In the genomic region with DNA sequence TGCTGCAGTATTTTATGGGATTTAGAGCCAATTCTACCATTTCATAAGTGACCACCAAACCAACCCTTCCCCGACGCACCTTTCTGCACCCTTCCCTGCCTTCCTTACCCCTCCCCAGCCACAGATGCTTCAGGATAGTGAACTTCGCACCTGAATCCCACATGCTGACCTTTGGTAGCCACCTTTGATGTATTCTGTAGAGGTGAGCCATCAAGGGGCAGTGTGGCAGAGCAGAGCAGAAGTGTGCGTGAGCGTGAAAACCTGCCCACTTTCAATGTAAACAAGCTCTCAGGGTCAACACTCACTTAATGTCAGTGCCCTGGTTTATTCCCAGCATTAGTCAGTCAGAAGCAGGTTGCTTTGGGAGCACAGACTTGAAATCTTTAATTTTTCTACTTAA, we compare ENCODE assay signal across 17 cellular contexts.
A peak's percentile ranks its signal among the peaks of the same experiment; 100 is the strongest.
DNase-seq lines count a peak whose midpoint lies in the region; ATAC-seq, FAIRE-seq and TF ChIP-seq lines count a peak whose summit lies in the region.
"Had no signal": no experiment of that assay in that cellular context is flagged by ENCODE, and none has a peak within 500 bp of the region (broad histone marks: within the 10 kb centered on the region; RNA-seq: fewer than 3 reads in every experiment).

No MANE protein-coding gene starts in this region.

- no peak overlapping the region for H3K18ac ChIP-seq in H1 (ENCODE audit: extremely low read depth, low read length)

- H3K27ac ChIP-seq in H1 (ENCODE audit: low read depth, low read length): no peak overlapping the region
- no peak overlapping the region for H3K27ac ChIP-seq in liver (ENCODE audit: low read depth in 1 of 2, low read length in 2 of 2)
- no peak overlapping the region for H3K27ac ChIP-seq in vagina
- no peak overlapping the region for H3K27ac ChIP-seq in Karpas-422 (ENCODE audit: low read length)
- H3K27ac ChIP-seq: 22Rv1; A549; BLaER1 treated with 17β-estradiol and CSF1 and Interleukin-3, amounts not matched to agents 10 nM and 100 nM had no signal

- no peaks in the 10 kb centered on the region for H3K79me1 ChIP-seq in H1 (ENCODE audit: low read depth, low read length)

- H4K5ac ChIP-seq in H1 (ENCODE audit: insufficient read length, low read depth, low read length): no peak overlapping the region

- H2BK15ac ChIP-seq in H1 (ENCODE audit: low read length): no peak overlapping the region

- no peaks in the 10 kb centered on the region for H3K9me2 ChIP-seq in Karpas-422 (replicated peaks; ENCODE audit: insufficient read depth, low read length)

- no peak overlapping the region for H4K91ac ChIP-seq in H1 (replicated peaks; ENCODE audit: insufficient read length, low read length)

- no peak overlapping the region for H2BK12ac ChIP-seq in H1 (ENCODE audit: low read depth, low read length)

- H3K56ac ChIP-seq in H1 (replicated peaks; ENCODE audit: insufficient read length, low read depth, low read length): no peak overlapping the region

- DNase-seq in NCI-H748 (lab: John Stamatoyannopoulos, UW; ENCODE audit: unreplicated experiment) (peak; percentile 28), NCI-H748 treated with DMSO at 0.1 percent for 48 hours (lab: John Stamatoyannopoulos, UW) (no peak), H1 (ENCODE audit: low read depth in 1 of 2, low spot score in 2 of 2) (no peak), vagina (ENCODE audit: extremely low spot score in 2 of 2) (no peak), Karpas-422 (no peak), BE2C (no peak)
- DNase-seq: Calu3; CD8-positive, alpha-beta T cell; HCEC 1CT had no signal

- H4K8ac ChIP-seq in H1 (ENCODE audit: extremely low read depth, insufficient read depth, low read length): no peak overlapping the region

- H3K4me1 ChIP-seq in H1 (replicated peaks in 1 of 4; ENCODE audit: control insufficient read depth in 3 of 4, insufficient read depth in 4 of 4, low read length in 3 of 4) (peaks cover 0 to 12% (median 1%) of the 10 kb centered on the region in 4 experiments; a peak in 2 of 7 replicates), liver (ENCODE audit: control insufficient read depth in 4 of 4, insufficient read depth in 4 of 4, low read length in 3 of 4) (peaks cover 0 to 3% (median 2%) of the 10 kb centered on the region in 4 donors), vagina (no peaks in the 10 kb centered on the region), Karpas-422 (ENCODE audit: low read length) (no peaks in the 10 kb centered on the region), BE2C (peaks cover 12% of the 10 kb centered on the region)
- H3K4me1 ChIP-seq: BLaER1 treated with 17β-estradiol and CSF1 and Interleukin-3, amounts not matched to agents 10 nM and 100 nM had no signal

- no peaks in the 10 kb centered on the region for H3K9me3 ChIP-seq in H1 (ENCODE audit: insufficient read depth in 2 of 2, low read depth in 1 of 2, low read length in 1 of 2)
- H3K9me3 ChIP-seq in liver (ENCODE audit: control insufficient read depth in 4 of 4, low read length in 3 of 4): no peaks in the 10 kb centered on the region
- no peaks in the 10 kb centered on the region for H3K9me3 ChIP-seq in vagina
- H3K9me3 ChIP-seq in Karpas-422 (ENCODE audit: low read length): no peaks in the 10 kb centered on the region
- H3K9me3 ChIP-seq in BE2C: no peaks in the 10 kb centered on the region
- H3K9me3 ChIP-seq: A549; BLaER1 treated with 17β-estradiol and CSF1 and Interleukin-3, amounts not matched to agents 10 nM and 100 nM had no signal

- TF ChIP-seq EP300 in H1 (IDR thresholded peaks at IDR 0.05; ENCODE audit: borderline replicate concordance in 1 of 2, low read depth in 2 of 2, low read length in 2 of 2): no peak

- no peaks in the 10 kb centered on the region for H3K23me2 ChIP-seq in H1 (ENCODE audit: low read depth, low read length)

- H3K14ac ChIP-seq in H1 (ENCODE audit: insufficient read length): no peak overlapping the region

- CTCF ChIA-PET in H1 (lab: Charles Lee; ENCODE audit: partially characterized antibody): no interaction called here

- 96% methylated on average over 5 of the region's 5 CpGs; no CpG with 5 or more reads in 1 of the 2 experiments for WGBS in H1 (ENCODE audit: extremely low coverage in 1 of 2, insufficient coverage in 1 of 2, insufficient read length in 1 of 2, insufficient replicate concordance in 2 of 2, low coverage in 1 of 2, low lambda C conversion rate in 2 of 2, missing lambda C conversion rate in 1 of 2), 2 experiments
- 69% methylated on average over 5 of the region's 5 CpGs for WGBS in liver

- TF ChIP-seq RAD21 in H1 (IDR thresholded peaks at IDR 0.05 in 1 of 2, conservative IDR thresholded peaks at IDR 0.05 in 1 of 2; ENCODE audit: low read depth in 2 of 2, low read length in 2 of 2) (no peak), liver (IDR thresholded peaks at IDR 0.05) (no peak)

- no peak overlapping the region for H2BK120ac ChIP-seq in H1 (replicated peaks; ENCODE audit: low read depth, low read length)

- no peak for ATAC-seq in GM19351 (IDR thresholded peaks at IDR 0.05; ENCODE audit: unreplicated experiment)
- ATAC-seq: A549; CD8-positive, alpha-beta T cell; K562 had no signal

- intact Hi-C loops in vagina (cut with DNase I): no loop called here

- H3K9ac ChIP-seq in H1 (replicated peaks in 1 of 4; ENCODE audit: extremely low read depth in 1 of 4, low read depth in 3 of 4, low read length in 3 of 4) (no peak overlapping the region), liver (ENCODE audit: low read depth in 1 of 2, low read length in 2 of 2) (no peak overlapping the region), Karpas-422 (ENCODE audit: low read length) (no peak overlapping the region)
- H3K9ac ChIP-seq: BLaER1 treated with 17β-estradiol and CSF1 and Interleukin-3, amounts not matched to agents 10 nM and 100 nM had no signal

- H3K4me2 ChIP-seq in H1 (ENCODE audit: insufficient read depth in 1 of 2, low read depth in 2 of 2, low read length in 2 of 2): no peak overlapping the region
- H3K4me2 ChIP-seq in Karpas-422 (ENCODE audit: low read depth, low read length, poor library complexity, severe bottlenecking): no peak overlapping the region
- H3K4me2 ChIP-seq: A549; BLaER1 treated with 17β-estradiol and CSF1 and Interleukin-3, amounts not matched to agents 10 nM and 100 nM had no signal

- no peaks in the 10 kb centered on the region for H3K79me2 ChIP-seq in H1 (ENCODE audit: control insufficient read depth in 1 of 2, insufficient read depth in 2 of 2, low read length in 2 of 2)
- H3K79me2 ChIP-seq in Karpas-422 (ENCODE audit: low read length): no peaks in the 10 kb centered on the region

- H3K4ac ChIP-seq in H1 (replicated peaks; ENCODE audit: insufficient read length, low read depth, low read length): no peak overlapping the region

- H2AK5ac ChIP-seq in H1 (ENCODE audit: low read depth, low read length): no peak overlapping the region

- H4K20me1 ChIP-seq in H1 (replicated peaks in 1 of 2; ENCODE audit: control insufficient read depth in 1 of 2, insufficient read depth in 2 of 2, low read length in 2 of 2) (no peaks in the 10 kb centered on the region), Karpas-422 (ENCODE audit: insufficient read depth, low read depth, low read length) (no peaks in the 10 kb centered on the region)
- H4K20me1 ChIP-seq: BLaER1 treated with 17β-estradiol and CSF1 and Interleukin-3, amounts not matched to agents 10 nM and 100 nM had no signal

- no peak overlapping the region for H2BK20ac ChIP-seq in H1 (ENCODE audit: low read length)

- no peak for TF ChIP-seq CTCF in H1 (IDR thresholded peaks at IDR 0.05; ENCODE audit: control extremely low read depth in 1 of 3, insufficient read depth in 1 of 3, low read depth in 1 of 3, low read length in 3 of 3)
- no peak for TF ChIP-seq CTCF in liver (IDR thresholded peaks at IDR 0.05; ENCODE audit: low read depth, low read length, missing input control)
- no peak for TF ChIP-seq CTCF in vagina (IDR thresholded peaks at IDR 0.05)
- no peak for TF ChIP-seq CTCF in BE2C (IDR thresholded peaks at IDR 0.05; ENCODE audit: low read depth, low read length)

- TF ChIP-seq POLR2A in H1 (IDR thresholded peaks at IDR 0.05; ENCODE audit: control extremely low read depth in 1 of 2, low read depth in 2 of 2, low read length in 2 of 2): no peak
- TF ChIP-seq POLR2A in vagina (IDR thresholded peaks at IDR 0.05): no peak

- POLR2A ChIA-PET in H1 (lab: Charles Lee; ENCODE audit: partially characterized antibody): no interaction called here

- H2BK5ac ChIP-seq in H1 (ENCODE audit: low read depth, low read length): no peak overlapping the region

- H2AFZ ChIP-seq in H1 (ENCODE audit: low read length): no peak overlapping the region
- no peak overlapping the region for H2AFZ ChIP-seq in Karpas-422 (ENCODE audit: low read length)

- no peak overlapping the region for H3K4me3 ChIP-seq in H1 (ENCODE audit: extremely low read depth in 1 of 4, insufficient read depth in 2 of 4, low read depth in 3 of 4, low read length in 4 of 4)
- no peak overlapping the region for H3K4me3 ChIP-seq in liver (ENCODE audit: low read depth in 1 of 3, low read length in 3 of 3)
- H3K4me3 ChIP-seq in vagina: no peak overlapping the region
- H3K4me3 ChIP-seq in Karpas-422 (ENCODE audit: low read length): no peak overlapping the region
- no peak overlapping the region for H3K4me3 ChIP-seq in BE2C (ENCODE audit: low read depth, low read length)
- H3K4me3 ChIP-seq: A549; BLaER1 treated with 17β-estradiol and CSF1 and Interleukin-3, amounts not matched to agents 10 nM and 100 nM; K562 had no signal

- H3K27me3 ChIP-seq in H1 (replicated peaks in 1 of 4; ENCODE audit: control insufficient read depth in 3 of 4, extremely low read depth in 1 of 4, insufficient read depth in 3 of 4, low read length in 3 of 4) (no peaks in the 10 kb centered on the region), liver (ENCODE audit: control insufficient read depth in 4 of 4, insufficient read depth in 4 of 4, low read length in 3 of 4) (no peaks in the 10 kb centered on the region), vagina (no peaks in the 10 kb centered on the region), Karpas-422 (ENCODE audit: low read length) (no peaks in the 10 kb centered on the region), BE2C (no peaks in the 10 kb centered on the region)
- H3K27me3 ChIP-seq: BLaER1 treated with 17β-estradiol and CSF1 and Interleukin-3, amounts not matched to agents 10 nM and 100 nM had no signal

- H3K23ac ChIP-seq in H1 (ENCODE audit: insufficient read length): peak overlapping the region; percentile 24

- H3K36me3 ChIP-seq in H1 (ENCODE audit: control insufficient read depth in 2 of 4, insufficient read depth in 4 of 4, low read length in 3 of 4) (no peaks in the 10 kb centered on the region), liver (ENCODE audit: control insufficient read depth in 4 of 4, insufficient read depth in 3 of 4, low read depth in 1 of 4, low read length in 3 of 4) (peaks cover 0 to 6% (median 0%) of the 10 kb centered on the region in 4 donors), vagina (no peaks in the 10 kb centered on the region), Karpas-422 (ENCODE audit: insufficient read depth, low read length) (no peaks in the 10 kb centered on the region), BE2C (peaks cover 4% of the 10 kb centered on the region; the same call in 1 of the 2 replicates)
- H3K36me3 ChIP-seq: BLaER1 treated with 17β-estradiol and CSF1 and Interleukin-3, amounts not matched to agents 10 nM and 100 nM had no signal

- no peak for FAIRE-seq in H1 (lab: Jason Lieb, UNC)
- FAIRE-seq: A549, GM12891, GM18507, K562 had no signal

TF ChIP-seq in H1, 55 proteins besides CTCF, POLR2A, EP300 and RAD21 (continues in another document):
- TF ChIP-seq BCL11A (IDR thresholded peaks at IDR 0.05; ENCODE audit: low read depth in 2 of 2, low read length in 2 of 2): no peak
